In genomic region chr17:31296156-31296555, GRCh38 we compare ENCODE assay signal across 18 cellular contexts. TPM values are rescaled to one million over a fixed set of nuclear protein-coding genes. Genes with fewer than 3 reads are reported as not detected.
"Had no signal": no experiment of that assay in that cellular context is flagged by ENCODE, and none has a peak within 500 bp of the region (broad histone marks: within the 10 kb centered on the region; RNA-seq: fewer than 3 reads in every experiment).

No MANE protein-coding gene starts in this region.

- ATAC-seq: activated CD4-positive, CD25-positive, alpha-beta regulatory T cell treated with anti-CD3 and anti-CD28 coated beads, Interleukin-2, amount 50 U/mL, for 24 hours; left ventricle myocardium superior; natural killer cell; stimulated activated memory B cell treated with anti-CD40 and anti-IgM and Interleukin-4, amounts not matched to agents 10 μg/mL and 1 μg/mL and 100 μg/mL, for 72 hours had no signal

- H3K4me2 ChIP-seq: hepatocyte had no signal

- H3K27ac Mint-ChIP-seq: activated naive CD8-positive, alpha-beta T cell treated with anti-CD3 and anti-CD28 coated beads, Interleukin-2, amount 10 ng/mL, durations not matched to agents 7 days and 5 days; natural killer cell; stimulated activated memory B cell treated with anti-CD40 and anti-IgM and Interleukin-4, amounts not matched to agents 10 μg/mL and 1 μg/mL and 100 μg/mL, for 72 hours had no signal

- H3K36me3 Mint-ChIP-seq: natural killer cell had no signal

- H3K4me3 ChIP-seq: breast epithelium, hepatocyte, right atrium auricular region, transverse colon had no signal

- DNase-seq: activated CD4-positive, alpha-beta T cell treated with anti-CD3 and anti-CD28 coated beads, Interleukin-2, amount 50 U/mL, for 1 hour; activated CD8-positive, alpha-beta memory T cell treated with anti-CD3 and anti-CD28 coated beads for 24 hours; activated naive CD4-positive, alpha-beta T cell; activated naive CD8-positive, alpha-beta T cell treated with anti-CD3 and anti-CD28 coated beads, Interleukin-2, amount 10 ng/mL, durations not matched to agents 7 days and 5 days; kidney; left ventricle myocardium superior; mesenchymal stem cell; natural killer cell; posterior cingulate gyrus; stimulated activated CD4-positive, alpha-beta T cell treated with anti-CD3 and anti-CD28 coated beads, Interleukin-2, amount 100 ng/mL, for 48 hours; transverse colon had no signal

- H3K9me3 ChIP-seq: breast epithelium, right atrium auricular region, transverse colon had no signal

- H3K27ac ChIP-seq: breast epithelium, hepatocyte, right atrium auricular region, transverse colon had no signal

- H3K4me1 ChIP-seq: breast epithelium, right atrium auricular region, transverse colon had no signal

- FAIRE-seq: endometrium, kidney had no signal

- H3K27me3 Mint-ChIP-seq: activated naive CD8-positive, alpha-beta T cell treated with anti-CD3 and anti-CD28 coated beads, Interleukin-2, amount 10 ng/mL, durations not matched to agents 7 days and 5 days; stimulated activated memory B cell treated with anti-CD40 and anti-IgM and Interleukin-4, amounts not matched to agents 10 μg/mL and 1 μg/mL and 100 μg/mL, for 72 hours had no signal

- H3K4me3 Mint-ChIP-seq: activated naive CD8-positive, alpha-beta T cell treated with anti-CD3 and anti-CD28 coated beads, Interleukin-2, amount 10 ng/mL, durations not matched to agents 7 days and 5 days; natural killer cell; stimulated activated memory B cell treated with anti-CD40 and anti-IgM and Interleukin-4, amounts not matched to agents 10 μg/mL and 1 μg/mL and 100 μg/mL, for 72 hours had no signal

- H3K9me3 Mint-ChIP-seq: activated naive CD8-positive, alpha-beta T cell treated with anti-CD3 and anti-CD28 coated beads, Interleukin-2, amount 10 ng/mL, durations not matched to agents 7 days and 5 days; natural killer cell; stimulated activated memory B cell treated with anti-CD40 and anti-IgM and Interleukin-4, amounts not matched to agents 10 μg/mL and 1 μg/mL and 100 μg/mL, for 72 hours had no signal

RNA-seq across cellular contexts. Expression of gene OMG, which starts 0.9 kb away (rescaled TPM):
- total RNA-seq: hepatocyte, kidney, skeletal muscle tissue, transverse colon had no signal

RNA-seq across cellular contexts. Expression of gene EVI2B, which starts 17.7 kb away (rescaled TPM):
- total RNA-seq: hepatocyte had no signal
- polyA plus RNA-seq: hepatocyte had no signal
